18 cellular contexts compared by ENCODE assay signal in genomic region chr1:68162761-68163160, GRCh38.
A peak's percentile ranks its signal among the peaks of the same experiment; 100 is the strongest.
DNase-seq lines count a peak whose midpoint lies in the region; ATAC-seq and TF ChIP-seq lines count a peak whose summit lies in the region.
"Had no signal": no experiment of that assay in that cellular context is flagged by ENCODE, and none has a peak within 500 bp of the region (broad histone marks: within the 10 kb centered on the region; RNA-seq: fewer than 3 reads in every experiment).

No MANE protein-coding gene starts in this region.

- H3K9me3 ChIP-seq in cardiac muscle cell (ENCODE audit: low read depth) (no peaks in the 10 kb centered on the region), heart left ventricle (no peaks in the 10 kb centered on the region), PC-9 (ENCODE audit: insufficient read depth, low read depth) (no peaks in the 10 kb centered on the region), esophagus muscularis mucosa (no peaks in the 10 kb centered on the region)
- H3K9me3 ChIP-seq: adrenal gland, HAP-1 had no signal

- WGBS in heart left ventricle, 4 donors = 91 to 94% (median 93%) methylated on average over 16 of the region's 16 CpGs
- WGBS in esophagus muscularis mucosa = 92% methylated on average over 14 of the region's 16 CpGs

- H3K79me2 ChIP-seq in PC-9 (ENCODE audit: low read depth) = no peaks in the 10 kb centered on the region

- no peak overlapping the region for H2AFZ ChIP-seq in PC-9

- H3K27ac ChIP-seq in cardiac muscle cell (no peak overlapping the region), heart left ventricle (no peak overlapping the region), PC-9 (no peak overlapping the region), esophagus muscularis mucosa (replicated peaks in 1 of 4) (no peak overlapping the region)
- H3K27ac ChIP-seq: adrenal gland had no signal

- H3K36me3 ChIP-seq in cardiac muscle cell (no peaks in the 10 kb centered on the region), heart left ventricle (peaks cover 0 to 26% (median 11%) of the 10 kb centered on the region in 9 donors), PC-9 (ENCODE audit: low read depth) (no peaks in the 10 kb centered on the region), esophagus muscularis mucosa (peaks cover 16 to 34% (median 26%) of the 10 kb centered on the region in 4 donors)

- POLR2A ChIA-PET in PC-9 (lab: Charles Lee; ENCODE audit: unreplicated experiment) = no interaction called here

- no peak overlapping the region for H3K4me2 ChIP-seq in PC-9

- no peak for TF ChIP-seq EP300 in esophagus muscularis mucosa (IDR thresholded peaks at IDR 0.05)

- H3F3A ChIP-seq in PC-9 (ENCODE audit: insufficient read depth, low read depth) = no peaks in the 10 kb centered on the region

- ATAC-seq in heart left ventricle (no peak), HG02610 (IDR thresholded peaks at IDR 0.05; ENCODE audit: unreplicated experiment) (no peak), HG02798 (IDR thresholded peaks at IDR 0.05; ENCODE audit: poor library complexity, unreplicated experiment) (no peak), HG03378 (IDR thresholded peaks at IDR 0.05; ENCODE audit: unreplicated experiment) (no peak)
- ATAC-seq: activated T-cell treated with anti-CD3 and anti-CD28 coated beads, Interleukin-2, amount 50 U/mL, for 72 hours had no signal

- CTCF ChIA-PET in PC-9 (lab: Charles Lee) = no interaction called here

- H4K20me1 ChIP-seq in PC-9 (ENCODE audit: insufficient read depth) = no peaks in the 10 kb centered on the region

- H3K27me3 ChIP-seq in cardiac muscle cell (no peaks in the 10 kb centered on the region), heart left ventricle (no peaks in the 10 kb centered on the region), PC-9 (ENCODE audit: insufficient read depth, low read depth) (no peaks in the 10 kb centered on the region), esophagus muscularis mucosa (no peaks in the 10 kb centered on the region)
- H3K27me3 ChIP-seq: adrenal gland had no signal

- no TSS peak for BruUV-seq in PC-9 (replicated peaks; lab: Mats Ljungman, UMichigan)

- TF ChIP-seq POLR2A in heart left ventricle (IDR thresholded peaks at IDR 0.05) (no peak), esophagus muscularis mucosa (IDR thresholded peaks at IDR 0.05; ENCODE audit: low read depth) (no peak)

- no peaks in the 10 kb centered on the region for H3K9me2 ChIP-seq in PC-9 (ENCODE audit: insufficient read depth)

- H3K4me3 ChIP-seq in cardiac muscle cell = no peak overlapping the region
- H3K4me3 ChIP-seq in heart left ventricle = no peak overlapping the region
- no peak overlapping the region for H3K4me3 ChIP-seq in PC-9
- H3K4me3 ChIP-seq in esophagus muscularis mucosa = no peak overlapping the region
- H3K4me3 ChIP-seq: adrenal gland, HAP-1 had no signal

- intact Hi-C loops in heart left ventricle (cut with DNase I) (no loop called here), PC-9 (cut with micrococcal nuclease; ENCODE audit: unreplicated experiment) (no loop called here), esophagus muscularis mucosa (cut with DNase I) (no loop called here)

- H3K4me1 ChIP-seq in cardiac muscle cell (ENCODE audit: low read depth) (peaks cover 12% of the 10 kb centered on the region), heart left ventricle (peaks cover 0 to 18% (median 6%) of the 10 kb centered on the region in 12 donors), PC-9 (replicated peaks; ENCODE audit: insufficient read depth) (no peaks in the 10 kb centered on the region), esophagus muscularis mucosa (peaks cover 14 to 44% (median 22%) of the 10 kb centered on the region in 4 donors)
- H3K4me1 ChIP-seq: adrenal gland had no signal

- DNase-seq in cardiac muscle cell (ENCODE audit: low read depth in 1 of 2, low spot score in 1 of 2) (no peak), heart left ventricle (no peak), PC-9 (no peak), esophagus muscularis mucosa (ENCODE audit: extremely low spot score) (peak; percentile 55), D341Med (ENCODE audit: low spot score) (no peak)
- DNase-seq: activated CD4-positive, alpha-beta T cell treated with anti-CD3 and anti-CD28 coated beads, Interleukin-2, amount 50 U/mL, for 1 hour; activated T-cell treated with anti-CD3 and anti-CD28 coated beads, Interleukin-2, amount 50 U/mL, for 72 hours; adrenal gland; Calu3; cortex of kidney; foreskin fibroblast; NCI-H1694; NCI-H69; stimulated activated naive CD4-positive, alpha-beta T cell had no signal

- TF ChIP-seq CTCF in cardiac muscle cell (IDR thresholded peaks at IDR 0.05; ENCODE audit: low read depth, low read length) (peak; percentile 8), heart left ventricle (IDR thresholded peaks at IDR 0.05) (peak in 4 of 12 donors; percentile 7 to 27 (median 14)), PC-9 (conservative IDR thresholded peaks at IDR 0.05) (peak; percentile 41; the same call in 1 of the 2 replicates), esophagus muscularis mucosa (IDR thresholded peaks at IDR 0.05) (peak in 1 of 3 experiments; percentile 22)
